12 cellular contexts compared by ENCODE assay signal in genomic region chr2:61970807-61971556, GRCh38.
A peak's percentile ranks its signal among the peaks of the same experiment; 100 is the strongest.
DNase-seq lines count a peak whose midpoint lies in the region; ATAC-seq, FAIRE-seq and TF ChIP-seq lines count a peak whose summit lies in the region.
"Had no signal": no experiment of that assay in that cellular context is flagged by ENCODE, and none has a peak within 500 bp of the region (broad histone marks: within the 10 kb centered on the region; RNA-seq: fewer than 3 reads in every experiment).

No MANE protein-coding gene starts in this region.

- H3K4me3 ChIP-seq in HUES64 (ENCODE audit: low read length), result peak overlapping the region; percentile 32; the same call in 1 of the 2 replicates
- H3K4me3 ChIP-seq in bronchial epithelial cell (ENCODE audit: low read depth, low read length), result peak overlapping the region; percentile 46
- peak overlapping the region; percentile 57 for H3K4me3 ChIP-seq in iPS-20b (ENCODE audit: low read length)
- H3K4me3 ChIP-seq in testis, result no peak overlapping the region

- H3K27ac ChIP-seq in HUES64 (ENCODE audit: low read depth, low read length) (peak overlapping the region; percentile 73), iPS-20b (ENCODE audit: low read length) (peak overlapping the region; percentile 82), testis (no peak overlapping the region)

- no peaks in the 10 kb centered on the region for H3K27me3 ChIP-seq in HUES64 (ENCODE audit: insufficient read depth, low read length)
- H3K27me3 ChIP-seq in bronchial epithelial cell (ENCODE audit: control insufficient read depth, insufficient read depth, low read length), result no peaks in the 10 kb centered on the region
- no peaks in the 10 kb centered on the region for H3K27me3 ChIP-seq in iPS-20b (ENCODE audit: insufficient read depth, low read length)
- no peaks in the 10 kb centered on the region for H3K27me3 ChIP-seq in testis

- intact Hi-C loops in testis (cut with DNase I; ENCODE audit: low total_unique reads), result no loop called here

- WGBS in HUES64, result 73% methylated on average over 14 of the region's 14 CpGs
- WGBS in testis, 2 donors, result 75 to 80% methylated on average over 14 of the region's 14 CpGs

- FAIRE-seq in bronchial epithelial cell (lab: Jason Lieb, UNC) (no peak), frontal cortex (lab: Jason Lieb, UNC) (no peak)

- peaks cover 11% of the 10 kb centered on the region for H3K4me1 ChIP-seq in HUES64 (ENCODE audit: insufficient read depth, low read length)
- peaks cover 6% of the 10 kb centered on the region for H3K4me1 ChIP-seq in iPS-20b (ENCODE audit: insufficient read depth, low read length)
- H3K4me1 ChIP-seq in testis, result peaks cover 16% of the 10 kb centered on the region

- TF ChIP-seq CTCF in bronchial epithelial cell (IDR thresholded peaks at IDR 0.05; ENCODE audit: insufficient read depth, low read length, severe bottlenecking), result peak; percentile 52
- no peak for TF ChIP-seq CTCF in testis (IDR thresholded peaks at IDR 0.05)

- peak; percentile 67 for DNase-seq in bronchial epithelial cell (ENCODE audit: low read depth)
- peak; percentile 48 for DNase-seq in testis
- DNase-seq in Ammon's horn (ENCODE audit: low spot score), result no peak
- DNase-seq in frontal cortex (ENCODE audit: low spot score in 2 of 2), result no peak
- DNase-seq: CD4-positive, CD25-positive, alpha-beta regulatory T cell; NCI-H1048; SHP77 had no signal

- no peak for TF ChIP-seq POLR2A in testis (IDR thresholded peaks at IDR 0.05)

- no peaks in the 10 kb centered on the region for H3K9me3 ChIP-seq in HUES64 (ENCODE audit: insufficient read depth, low read depth, low read length)
- H3K9me3 ChIP-seq in iPS-20b (ENCODE audit: insufficient read depth, low read depth, low read length), result no peaks in the 10 kb centered on the region
- no peaks in the 10 kb centered on the region for H3K9me3 ChIP-seq in testis

- H3K36me3 ChIP-seq in HUES64 (ENCODE audit: insufficient read depth, low read length) (no peaks in the 10 kb centered on the region), bronchial epithelial cell (ENCODE audit: control insufficient read depth, insufficient read depth, low read length) (no peaks in the 10 kb centered on the region), iPS-20b (ENCODE audit: insufficient read depth, low read depth, low read length) (no peaks in the 10 kb centered on the region), testis (ENCODE audit: low read depth, missing control alignments) (no peaks in the 10 kb centered on the region)

- ATAC-seq in activated CD4-positive, CD25-positive, alpha-beta regulatory T cell treated with anti-CD3 and anti-CD28 coated beads, Interleukin-2, amount 50 U/mL, for 24 hours, result no peak
- ATAC-seq: HCT116, sciatic nerve had no signal

- H3K9ac ChIP-seq in HUES64 (ENCODE audit: low read depth, low read length), result peak overlapping the region; percentile 62
- H3K9ac ChIP-seq in iPS-20b (ENCODE audit: low read depth, low read length), result peak overlapping the region; percentile 66; the same call in 1 of the 2 replicates

Comparison
In these comparisons a context has a peak if more than half of its experiments do, and no peak if none do; other contexts are left out.
1. H3K27ac ChIP-seq: peak in HUES64 (single experiment) and iPS-20b (single experiment); none in testis (0 of 2).
2. H3K4me3 ChIP-seq: peak in HUES64 (single experiment), bronchial epithelial cell (single experiment) and iPS-20b (single experiment); none in testis (0 of 2).
3. DNase-seq: peak in bronchial epithelial cell (single experiment) and testis (single experiment); none in Ammon's horn (single experiment) and frontal cortex (0 of 2).